Comparison of ENCODE assay signal across 19 cellular contexts in genomic region chr21:45162115-45162514, GRCh38.
"Had no signal": no experiment of that assay in that cellular context is flagged by ENCODE, and none has a peak within 500 bp of the region (broad histone marks: within the 10 kb centered on the region; RNA-seq: fewer than 3 reads in every experiment).

No MANE protein-coding gene starts in this region.

- H3K4me1 Mint-ChIP-seq: activated naive CD8-positive, alpha-beta T cell treated with anti-CD3 and anti-CD28 coated beads for 36 hours; central memory CD8-positive, alpha-beta T cell had no signal

- ATAC-seq: gastroesophageal sphincter, left cardiac atrium, psoas muscle had no signal

- H3K9me3 Mint-ChIP-seq: activated CD4-positive, alpha-beta memory T cell treated with anti-CD3 and anti-CD28 coated beads for 36 hours; activated naive CD8-positive, alpha-beta T cell treated with anti-CD3 and anti-CD28 coated beads for 36 hours; central memory CD8-positive, alpha-beta T cell; neural crest cell; stimulated activated naive CD8-positive, alpha-beta T cell treated with anti-CD3 and anti-CD28 coated beads, Interleukin-15, Interleukin-2, amounts not matched to agents 100 ng/mL and 50 ng/mL, for 24 hours had no signal

- H3K27ac ChIP-seq: colonic mucosa, ovary, right atrium auricular region, skin epidermis, tibial nerve, WERI-Rb-1 had no signal

- DNase-seq: activated CD4-positive, alpha-beta memory T cell treated with anti-CD3 and anti-CD28 coated beads for 36 hours; activated CD4-positive, alpha-beta T cell treated with anti-CD3 and anti-CD28 coated beads for 1 hour; activated naive CD4-positive, alpha-beta T cell treated with Interleukin-2 at 50 U/mL for 16 hours; activated naive CD8-positive, alpha-beta T cell treated with anti-CD3 and anti-CD28 coated beads for 36 hours; colonic mucosa; left cardiac atrium; ovary; psoas muscle; stimulated activated CD4-positive, alpha-beta T cell treated with anti-CD3 and anti-CD28 coated beads, Interleukin-1b, Interleukin-23, amount 100 ng/mL, for 48 hours; T-helper 1 cell had no signal

- H3K27ac Mint-ChIP-seq: activated CD4-positive, alpha-beta memory T cell treated with anti-CD3 and anti-CD28 coated beads for 36 hours; activated naive CD8-positive, alpha-beta T cell treated with anti-CD3 and anti-CD28 coated beads for 36 hours; memory B cell; stimulated activated naive CD8-positive, alpha-beta T cell treated with anti-CD3 and anti-CD28 coated beads, Interleukin-15, Interleukin-2, amounts not matched to agents 100 ng/mL and 50 ng/mL, for 24 hours had no signal

- H3K27me3 Mint-ChIP-seq: activated CD4-positive, alpha-beta memory T cell treated with anti-CD3 and anti-CD28 coated beads for 36 hours; activated naive CD8-positive, alpha-beta T cell treated with anti-CD3 and anti-CD28 coated beads for 36 hours; central memory CD8-positive, alpha-beta T cell; memory B cell; stimulated activated naive CD8-positive, alpha-beta T cell treated with anti-CD3 and anti-CD28 coated beads, Interleukin-15, Interleukin-2, amounts not matched to agents 100 ng/mL and 50 ng/mL, for 24 hours had no signal

- H3K4me3 ChIP-seq: colonic mucosa, gastroesophageal sphincter, ovary, psoas muscle, right atrium auricular region, skin epidermis, tibial nerve had no signal

- H3K27me3 ChIP-seq: colonic mucosa, gastroesophageal sphincter, ovary, right atrium auricular region, tibial nerve had no signal

- H3K36me3 ChIP-seq: colonic mucosa, ovary, right atrium auricular region, WERI-Rb-1 had no signal

- H3K9me3 ChIP-seq: colonic mucosa, gastroesophageal sphincter, ovary, psoas muscle, right atrium auricular region, tibial nerve had no signal

- H3K4me3 Mint-ChIP-seq: activated CD4-positive, alpha-beta memory T cell treated with anti-CD3 and anti-CD28 coated beads for 36 hours; activated naive CD8-positive, alpha-beta T cell treated with anti-CD3 and anti-CD28 coated beads for 36 hours; central memory CD8-positive, alpha-beta T cell; memory B cell; neural crest cell; stimulated activated naive CD8-positive, alpha-beta T cell treated with anti-CD3 and anti-CD28 coated beads, Interleukin-15, Interleukin-2, amounts not matched to agents 100 ng/mL and 50 ng/mL, for 24 hours had no signal

- H3K36me3 Mint-ChIP-seq: memory B cell had no signal

- H3K4me1 ChIP-seq: colonic mucosa had no signal
